In the genomic region with DNA sequence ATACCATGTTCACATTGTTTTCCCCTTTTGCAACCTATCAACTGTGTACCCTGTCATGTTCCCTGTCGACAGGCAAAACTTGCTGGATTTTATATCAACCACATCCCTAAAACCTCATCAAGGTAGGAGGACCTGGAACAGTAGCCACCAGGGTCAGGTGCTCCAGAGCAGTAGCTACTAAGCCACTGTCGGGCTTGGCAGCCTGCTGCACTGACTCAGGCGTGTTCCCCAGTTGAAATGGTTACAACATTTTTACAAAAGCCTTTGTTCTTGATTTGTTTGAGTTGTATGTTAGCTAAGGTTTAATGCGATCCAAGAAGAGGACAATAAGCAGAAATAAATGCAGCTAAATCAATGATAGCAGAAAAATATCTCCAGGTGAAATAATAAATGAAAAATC, we compare ENCODE assay signal across 18 cellular contexts.
A peak's percentile ranks its signal among the peaks of the same experiment; 100 is the strongest.
DNase-seq lines count a peak whose midpoint lies in the region; ATAC-seq, FAIRE-seq and TF ChIP-seq lines count a peak whose summit lies in the region.
"Had no signal": no experiment of that assay in that cellular context is flagged by ENCODE, and none has a peak within 500 bp of the region (broad histone marks: within the 10 kb centered on the region; RNA-seq: fewer than 3 reads in every experiment).

No MANE protein-coding gene starts in this region.

- no peak overlapping the region for H2AFZ ChIP-seq in smooth muscle cell (ENCODE audit: low read depth)

- peaks cover 8% of the 10 kb centered on the region for H3K27me3 ChIP-seq in smooth muscle cell (ENCODE audit: low read depth)
- H3K27me3 ChIP-seq in Caco-2 (replicated peaks; ENCODE audit: control insufficient read depth, insufficient read depth, low read length), result no peaks in the 10 kb centered on the region
- H3K27me3 ChIP-seq: SJSA1 had no signal

- H3K79me2 ChIP-seq in smooth muscle cell (ENCODE audit: low read depth), result no peaks in the 10 kb centered on the region

- H4K20me1 ChIP-seq in smooth muscle cell (ENCODE audit: low read depth), result no peaks in the 10 kb centered on the region

- H3K4me2 ChIP-seq in smooth muscle cell, result no peak overlapping the region

- H3K36me3 Mint-ChIP-seq in Caco-2 (ENCODE audit: insufficient read depth, unreplicated experiment) (no peaks in the 10 kb centered on the region), Calu3 (ENCODE audit: insufficient read depth, unreplicated experiment) (no peaks in the 10 kb centered on the region)
- H3K36me3 Mint-ChIP-seq: CD8-positive, alpha-beta T cell; IgD-negative memory B cell had no signal

- no peak for TF ChIP-seq POLR2A in H54 (IDR thresholded peaks at IDR 0.05; ENCODE audit: low read depth, low read length)

- ATAC-seq in esophagus mucosa (peak; percentile 93), GM19467 (IDR thresholded peaks at IDR 0.05; ENCODE audit: unreplicated experiment) (no peak), HG03135 (IDR thresholded peaks at IDR 0.05; ENCODE audit: unreplicated experiment) (no peak)
- ATAC-seq: CD8-positive, alpha-beta T cell had no signal

- H3K27ac ChIP-seq in VCaP (peak overlapping the region; percentile 25; the same call in 1 of the 2 replicates), smooth muscle cell (ENCODE audit: low read depth) (peak overlapping the region; percentile 46)
- H3K27ac ChIP-seq: SJSA1 had no signal

- CTCF ChIA-PET in Caco-2 (lab: Charles Lee) (no interaction called here), Calu3 (lab: Charles Lee) (no interaction called here)

- no peak for TF ChIP-seq CTCF in VCaP (conservative IDR thresholded peaks at IDR 0.05)
- TF ChIP-seq CTCF in smooth muscle cell (IDR thresholded peaks at IDR 0.05; ENCODE audit: borderline replicate concordance, insufficient read depth, poor library complexity, severe bottlenecking), result no peak
- no peak for TF ChIP-seq CTCF in Caco-2 (IDR thresholded peaks at IDR 0.05; ENCODE audit: insufficient read depth in 1 of 2, low read depth in 1 of 2, low read length in 1 of 2, severe bottlenecking in 1 of 2, unreplicated experiment in 1 of 2)
- no peak for TF ChIP-seq CTCF in Calu3 (IDR thresholded peaks at IDR 0.05; ENCODE audit: unreplicated experiment)

- no TSS peak for BruUV-seq in Caco-2 (replicated peaks; lab: Mats Ljungman, UMichigan)
- BruUV-seq in Calu3 (replicated peaks; lab: Mats Ljungman, UMichigan), result no TSS peak

- H3K9me3 ChIP-seq in smooth muscle cell (replicated peaks; ENCODE audit: low read depth) (no peaks in the 10 kb centered on the region), Caco-2 (no peaks in the 10 kb centered on the region)
- H3K9me3 ChIP-seq: SJSA1 had no signal

- H3K4me1 ChIP-seq in smooth muscle cell (ENCODE audit: low read depth) (no peaks in the 10 kb centered on the region), Caco-2 (no peaks in the 10 kb centered on the region)
- H3K4me1 ChIP-seq: SJSA1 had no signal

- no peaks in the 10 kb centered on the region for H3K27me3 Mint-ChIP-seq in Caco-2 (ENCODE audit: insufficient read depth, unreplicated experiment)
- no peaks in the 10 kb centered on the region for H3K27me3 Mint-ChIP-seq in Calu3 (ENCODE audit: unreplicated experiment)

- peak; percentile 80 for FAIRE-seq in H54 (lab: Jason Lieb, UNC)

- H3K27ac Mint-ChIP-seq in Caco-2 (ENCODE audit: unreplicated experiment) (no peak overlapping the region), Calu3 (ENCODE audit: unreplicated experiment) (no peak overlapping the region)
- H3K27ac Mint-ChIP-seq: CD8-positive, alpha-beta T cell; IgD-negative memory B cell had no signal

- DNase-seq in H54 (ENCODE audit: insufficient read length, low spot score) (no peak), smooth muscle cell (lab: John Stamatoyannopoulos, UW; ENCODE audit: unreplicated experiment) (no peak), Caco-2 (no peak), Calu3 (no peak)
- DNase-seq: CD8-positive, alpha-beta T cell; DMS79 treated with DMSO at 0.1 percent for 48 hours; H7; Kasumi-1; NCI-H1417; NCI-H2029; NCI-H2171; NCI-H748 treated with DMSO at 0.1 percent for 48 hours had no signal

- no peak overlapping the region for H3K9ac ChIP-seq in smooth muscle cell (ENCODE audit: low read depth)

- POLR2A ChIA-PET in Caco-2 (lab: Charles Lee), result no interaction called here

- H3K4me1 Mint-ChIP-seq in Caco-2 (ENCODE audit: low read depth, unreplicated experiment) (no peaks in the 10 kb centered on the region), Calu3 (ENCODE audit: low read depth, unreplicated experiment) (no peaks in the 10 kb centered on the region)

- H3K4me3 Mint-ChIP-seq in Caco-2 (ENCODE audit: unreplicated experiment) (no peak overlapping the region), Calu3 (ENCODE audit: low read depth, unreplicated experiment) (no peak overlapping the region)
- H3K4me3 Mint-ChIP-seq: CD8-positive, alpha-beta T cell; IgD-negative memory B cell had no signal

- no peaks in the 10 kb centered on the region for H3K9me3 Mint-ChIP-seq in Caco-2 (ENCODE audit: unreplicated experiment)
- H3K9me3 Mint-ChIP-seq in Calu3 (ENCODE audit: low read depth, unreplicated experiment), result peaks cover 15% of the 10 kb centered on the region
- H3K9me3 Mint-ChIP-seq: CD8-positive, alpha-beta T cell had no signal

- H3K36me3 ChIP-seq in smooth muscle cell (ENCODE audit: low read depth) (no peaks in the 10 kb centered on the region), Caco-2 (ENCODE audit: control insufficient read depth, insufficient read depth, low read length) (no peaks in the 10 kb centered on the region)
- H3K36me3 ChIP-seq: SJSA1 had no signal

- 79% methylated on average over 4 of the region's 4 CpGs for WGBS in smooth muscle cell (ENCODE audit: low lambda C conversion rate)

- H3K4me3 ChIP-seq in smooth muscle cell, result no peak overlapping the region
- no peak overlapping the region for H3K4me3 ChIP-seq in Caco-2 (ENCODE audit: low read depth, low read length)
- H3K4me3 ChIP-seq: SJSA1 had no signal

- no peaks in the 10 kb centered on the region for H3F3A ChIP-seq in smooth muscle cell (ENCODE audit: low read depth)

- intact Hi-C loops in Caco-2 (cut with micrococcal nuclease; ENCODE audit: unreplicated experiment), result no loop called here
- intact Hi-C loops in Calu3 (cut with micrococcal nuclease; ENCODE audit: unreplicated experiment), result no loop called here
